Comparison of ENCODE assay signal across 8 cellular contexts in genomic region chr1:155062702-155063411, GRCh38. TPM values are rescaled to one million over a fixed set of nuclear protein-coding genes. Genes with fewer than 3 reads are reported as not detected.
DNase-seq lines count a peak whose midpoint lies in the region; ATAC-seq and TF ChIP-seq lines count a peak whose summit lies in the region.

No MANE protein-coding gene starts in this region.

- in situ Hi-C loops in transverse colon (cut with MboI; ENCODE audit: low pct_ligation_motif_present in 1 of 4, low pct_unique_long_range_greater_than_20kb in 1 of 4, low sequenced_read_pairs in 3 of 4): loop anchor here in 3 of 4 donors (25.0 kb wide), 1 partner anchor 101 kb away; the partner anchor contains the start of genes CKS1B (in 3 of the 3), PBXIP1 (in 3 of the 3), PYGO2 (in 3 of the 3) and SHC1 (in 3 of the 3)

- H3K9me3 ChIP-seq in neuron (ENCODE audit: low read length) (no peaks in the 10 kb centered on the region), transverse colon (no peaks in the 10 kb centered on the region)

- H3K36me3 ChIP-seq in neuron (ENCODE audit: insufficient read depth, low read length): peaks cover 17% of the 10 kb centered on the region
- peaks cover 0 to 2% (median 0%) of the 10 kb centered on the region in 4 donors for H3K36me3 ChIP-seq in transverse colon

- TF ChIP-seq EP300 in transverse colon (IDR thresholded peaks at IDR 0.05; ENCODE audit: low read depth): no peak

- TF ChIP-seq CTCF in transverse colon (IDR thresholded peaks at IDR 0.05): peak; percentile 84 to 96 (median 90)

- WGBS in transverse colon (ENCODE audit: low coverage in 1 of 2), 2 donors: 7% methylated on average over 36 of the region's 46 CpGs; no CpG with 5 or more reads in 1 of the 2 donors

- no peaks in the 10 kb centered on the region for H3K27me3 ChIP-seq in neuron (ENCODE audit: insufficient read depth, low read length)
- no peaks in the 10 kb centered on the region for H3K27me3 ChIP-seq in transverse colon

- ATAC-seq in esophagus mucosa: peak; percentile 46

- H3K4me1 ChIP-seq in neuron (ENCODE audit: insufficient read depth, low read length): peaks cover 20% of the 10 kb centered on the region
- peaks cover 20 to 38% (median 34%) of the 10 kb centered on the region in 4 donors for H3K4me1 ChIP-seq in transverse colon

- H3K4me3 ChIP-seq in neuron (ENCODE audit: low read length) (peak overlapping the region; percentile 78), transverse colon (peak overlapping the region in 3 of 4 donors; percentile 79 to 85 (median 81))

- TF ChIP-seq POLR2A in transverse colon (IDR thresholded peaks at IDR 0.05): peak; percentile 9

- peak overlapping the region; percentile 89 to 93 (median 92) for H3K27ac ChIP-seq in transverse colon

- intact Hi-C loops in transverse colon (cut with DNase I; ENCODE audit: low total_unique reads): loop anchor here (1.0 to 10.0 kb wide), 2 partner anchors 21 to 508 kb away; partner anchors contain the start of gene UBE2Q1

- DNase-seq in NK-92 treated with Interleukin-12 subunit alpha and Interleukin-12 subunit beta, amount 100 ng/mL, for 24 hours (lab: John Stamatoyannopoulos, UW): peak; percentile 22
- DNase-seq in NK-92 (lab: John Stamatoyannopoulos, UW; ENCODE audit: unreplicated experiment) (no peak), NCI-H2171 (lab: John Stamatoyannopoulos, UW) (peak; percentile 44), transverse colon (peak; percentile 84), NCI-H774 (lab: John Stamatoyannopoulos, UW) (no peak)
- peak; percentile 37 for DNase-seq in activated CD8-positive, alpha-beta memory T cell treated with anti-CD3 and anti-CD28 coated beads, Interleukin-2, amount 50 U/mL, for 24 hours (ENCODE audit: extremely low read depth)

- no peak overlapping the region for H2AFZ ChIP-seq in neuron (ENCODE audit: low read depth, low read length)

RNA-seq across cellular contexts. Expression of gene EFNA4, which starts 0.7 kb away (rescaled TPM):
- total RNA-seq in esophagus mucosa (12.1 TPM), transverse colon (10 to 100 TPM; 18.3 to 57.2 (median 37.2) TPM)

RNA-seq across cellular contexts. Expression of gene ADAM15, which starts 11.7 kb away (rescaled TPM):
- 167 TPM for total RNA-seq in esophagus mucosa
- 100 to 1,000 TPM in 3 of 4 donors, 10 to 100 TPM in 1; 90.6 to 196 (median 115) TPM for total RNA-seq in transverse colon

RNA-seq across cellular contexts. Expression of gene EFNA3, which starts 15.8 kb away (rescaled TPM):
- total RNA-seq in esophagus mucosa (20.6 TPM), transverse colon (1 to 10 TPM; 3.4 to 7.9 (median 7.2) TPM)

RNA-seq across cellular contexts. Expression of gene DCST1, which starts 29.2 kb away (rescaled TPM):
- total RNA-seq in esophagus mucosa (0.32 TPM), transverse colon (under 1 TPM in 2 of 4 donors, not detected in 2; 0.32 to 0.41 TPM)

RNA-seq across cellular contexts. Expression of gene DCST2, which starts 29.3 kb away (rescaled TPM):
- total RNA-seq in esophagus mucosa (1.3 TPM), transverse colon (1 to 10 TPM in 3 of 4 donors, not detected in 1; 1.9 to 4.6 (median 4.5) TPM)

Comparison
In these comparisons a context has a peak if more than half of its experiments do, and no peak if none do; other contexts are left out.
1. DNase-seq: peak in NK-92 treated with Interleukin-12 subunit alpha and Interleukin-12 subunit beta, amount 100 ng/mL, for 24 hours (single experiment), NCI-H2171 (single experiment), activated CD8-positive, alpha-beta memory T cell treated with anti-CD3 and anti-CD28 coated beads, Interleukin-2, amount 50 U/mL, for 24 hours (single experiment) and transverse colon (single experiment); none in NK-92 (single experiment) and NCI-H774 (single experiment).